1 cellular context compared by ENCODE assay signal in genomic region chr12:45192041-45192695, GRCh38.
TF ChIP-seq lines count a peak whose summit lies in the region.

No MANE protein-coding gene starts in this region.

TF ChIP-seq in HEK293, 187 proteins besides CTCF, POLR2A, EP300 and RAD21 (continued from another document):
- TF ChIP-seq REST (tag by site-specific recombination; IDR thresholded peaks at IDR 0.05) (no peak), ZSCAN5A (tag by site-specific recombination; IDR thresholded peaks at IDR 0.05) (no peak), HOXA7 (CRISPR knock-in tag; IDR thresholded peaks at IDR 0.05; ENCODE audit: borderline replicate concordance) (no peak), ZNF366 (tag by site-specific recombination; conservative IDR thresholded peaks at IDR 0.05) (peak; percentile 54), ZNF513 (tag by site-specific recombination; IDR thresholded peaks at IDR 0.05) (no peak)
